7 cellular contexts compared by ENCODE assay signal in genomic region chr10:78286675-78287074, GRCh38.
"Had no signal": no experiment of that assay in that cellular context is flagged by ENCODE, and none has a peak within 500 bp of the region (broad histone marks: within the 10 kb centered on the region; RNA-seq: fewer than 3 reads in every experiment).

No MANE protein-coding gene starts in this region.

- H3K27ac Mint-ChIP-seq: HFFc6, IgD-negative memory B cell had no signal

- H3K36me3 Mint-ChIP-seq: IgD-negative memory B cell had no signal

- H3K27me3 Mint-ChIP-seq: IgD-negative memory B cell had no signal

- H3K27ac ChIP-seq: GM23248, HL-60 had no signal

- H3K9me3 Mint-ChIP-seq: HFFc6, IgD-negative memory B cell had no signal

- H3K36me3 ChIP-seq: HAP-1 had no signal

- H3K9me3 ChIP-seq: HAP-1 had no signal

- H3K4me3 ChIP-seq: GM23248, HAP-1 had no signal

- H3K4me1 ChIP-seq: HAP-1 had no signal

- H3K4me3 Mint-ChIP-seq: HFFc6, IgD-negative memory B cell had no signal

- DNase-seq: GM23248, GOT3, HFFc6, KG1 had no signal
